1 cellular context compared by ENCODE assay signal in genomic region chr16:24990803-24991202, GRCh38.
TF ChIP-seq lines count a peak whose summit lies in the region.

No MANE protein-coding gene starts in this region.

TF ChIP-seq in HepG2, 621 proteins besides CTCF, POLR2A, EP300 and RAD21 (continued from another document):
- TF ChIP-seq, protein P1, sequence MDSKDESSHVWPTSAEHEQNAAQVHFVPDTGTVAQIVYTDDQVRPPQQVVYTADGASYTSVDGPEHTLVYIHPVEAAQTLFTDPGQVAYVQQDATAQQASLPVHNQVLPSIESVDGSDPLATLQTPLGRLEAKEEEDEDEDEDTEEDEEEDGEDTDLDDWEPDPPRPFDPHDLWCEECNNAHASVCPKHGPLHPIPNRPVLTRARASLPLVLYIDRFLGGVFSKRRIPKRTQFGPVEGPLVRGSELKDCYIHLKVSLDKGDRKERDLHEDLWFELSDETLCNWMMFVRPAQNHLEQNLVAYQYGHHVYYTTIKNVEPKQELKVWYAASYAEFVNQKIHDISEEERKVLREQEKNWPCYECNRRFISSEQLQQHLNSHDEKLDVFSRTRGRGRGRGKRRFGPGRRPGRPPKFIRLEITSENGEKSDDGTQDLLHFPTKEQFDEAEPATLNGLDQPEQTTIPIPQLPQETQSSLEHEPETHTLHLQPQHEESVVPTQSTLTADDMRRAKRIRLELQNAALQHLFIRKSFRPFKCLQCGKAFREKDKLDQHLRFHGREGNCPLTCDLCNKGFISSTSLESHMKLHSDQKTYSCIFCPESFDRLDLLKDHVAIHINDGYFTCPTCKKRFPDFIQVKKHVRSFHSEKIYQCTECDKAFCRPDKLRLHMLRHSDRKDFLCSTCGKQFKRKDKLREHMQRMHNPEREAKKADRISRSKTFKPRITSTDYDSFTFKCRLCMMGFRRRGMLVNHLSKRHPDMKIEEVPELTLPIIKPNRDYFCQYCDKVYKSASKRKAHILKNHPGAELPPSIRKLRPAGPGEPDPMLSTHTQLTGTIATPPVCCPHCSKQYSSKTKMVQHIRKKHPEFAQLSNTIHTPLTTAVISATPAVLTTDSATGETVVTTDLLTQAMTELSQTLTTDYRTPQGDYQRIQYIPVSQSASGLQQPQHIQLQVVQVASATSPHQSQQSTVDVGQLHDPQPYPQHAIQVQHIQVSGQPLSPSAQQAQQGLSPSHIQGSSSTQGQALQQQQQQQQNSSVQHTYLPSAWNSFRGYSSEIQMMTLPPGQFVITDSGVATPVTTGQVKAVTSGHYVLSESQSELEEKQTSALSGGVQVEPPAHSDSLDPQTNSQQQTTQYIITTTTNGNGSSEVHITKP (CRISPR knock-in tag; IDR thresholded peaks at IDR 0.05; ENCODE audit: low read depth) = no peak
